ENCODE assay signal across 10 cellular contexts in the genomic region with DNA sequence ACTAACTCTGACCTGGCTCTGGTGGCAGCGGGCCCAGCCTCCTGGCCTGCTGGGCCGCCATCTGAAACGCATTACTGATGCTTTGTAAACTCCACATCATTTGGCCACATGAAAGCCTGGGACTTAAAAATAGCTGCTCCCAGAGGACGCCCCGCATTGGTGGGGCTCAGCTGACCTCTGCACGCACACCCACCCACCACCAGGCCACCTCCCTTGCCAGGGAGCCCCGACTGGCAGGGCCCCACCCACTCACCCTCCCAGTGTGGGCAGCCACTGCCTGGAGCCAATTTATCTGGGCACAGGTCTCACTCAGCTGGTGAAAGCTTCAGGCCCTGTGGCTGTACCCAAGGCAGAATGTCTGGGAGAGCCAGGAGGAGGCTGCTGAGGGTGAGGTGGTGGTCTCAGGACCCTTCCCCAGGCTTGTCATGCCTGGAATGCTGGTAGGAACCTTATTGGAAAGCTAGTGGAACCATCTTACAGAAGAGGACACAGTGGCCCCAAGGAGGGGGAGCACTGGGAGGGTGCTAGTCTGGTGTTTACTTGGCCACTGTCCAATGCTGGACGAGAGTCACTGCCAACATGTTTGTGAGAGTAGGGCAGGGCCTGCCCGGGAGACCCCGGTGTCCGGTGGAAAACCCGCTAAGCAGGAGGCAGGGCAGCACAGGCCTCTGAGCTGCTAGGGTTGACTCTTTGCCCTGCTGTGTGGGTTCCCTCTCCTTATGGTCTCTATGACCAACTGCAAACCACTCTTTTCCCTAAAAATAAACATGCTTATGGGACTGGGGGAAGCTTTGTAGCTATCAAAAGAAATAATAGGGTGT. TPM values are rescaled to one million over a fixed set of nuclear protein-coding genes. Genes with fewer than 3 reads are reported as not detected.
DNase-seq lines count a peak whose midpoint lies in the region; FAIRE-seq and TF ChIP-seq lines count a peak whose summit lies in the region.
"Had no signal": no experiment of that assay in that cellular context is flagged by ENCODE, and none has a peak within 500 bp of the region (broad histone marks: within the 10 kb centered on the region; RNA-seq: fewer than 3 reads in every experiment).

No MANE protein-coding gene starts in this region.

- H3K27ac Mint-ChIP-seq in astrocyte (ENCODE audit: unreplicated experiment) = no peak overlapping the region

- H3K4me1 ChIP-seq in astrocyte (ENCODE audit: insufficient read depth, low read length) (peaks cover 46% of the 10 kb centered on the region), thymus (ENCODE audit: control insufficient read depth, insufficient read depth, low read length) (peaks cover 75% of the 10 kb centered on the region)

- H3K36me3 ChIP-seq in astrocyte (ENCODE audit: insufficient read depth, low read length) (no peaks in the 10 kb centered on the region), thymus (ENCODE audit: control insufficient read depth, insufficient read depth) (peaks cover 97% of the 10 kb centered on the region)

- H3K9ac ChIP-seq in astrocyte (ENCODE audit: low read length) = peak overlapping the region; percentile 78

- FAIRE-seq in astrocyte (lab: Jason Lieb, UNC) = no peak

- H3K27me3 ChIP-seq in astrocyte (ENCODE audit: insufficient read depth, low read length) (no peaks in the 10 kb centered on the region), thymus (ENCODE audit: control insufficient read depth, insufficient read depth) (no peaks in the 10 kb centered on the region)

- TF ChIP-seq CTCF in astrocyte (IDR thresholded peaks at IDR 0.05; ENCODE audit: insufficient read depth, low read depth, low read length) = no peak

- H3K9me3 Mint-ChIP-seq in astrocyte (ENCODE audit: unreplicated experiment) = no peaks in the 10 kb centered on the region

- H2AFZ ChIP-seq in astrocyte (ENCODE audit: low read depth, low read length) = no peak overlapping the region

- H3K9me3 ChIP-seq in astrocyte (ENCODE audit: insufficient read depth, low read depth, low read length) = no peaks in the 10 kb centered on the region
- no peaks in the 10 kb centered on the region for H3K9me3 ChIP-seq in thymus (ENCODE audit: control insufficient read depth)

- H3K27me3 Mint-ChIP-seq in astrocyte (ENCODE audit: low read depth, unreplicated experiment) = peaks cover 6% of the 10 kb centered on the region

- WGBS in thymus = 73% methylated on average over 12 of the region's 12 CpGs

- H3K4me1 Mint-ChIP-seq in astrocyte (ENCODE audit: low read depth, unreplicated experiment) = peaks cover 6% of the 10 kb centered on the region

- peak overlapping the region; percentile 94 for H3K27ac ChIP-seq in astrocyte (ENCODE audit: low read depth, low read length)
- H3K27ac ChIP-seq in thymus (ENCODE audit: low read depth) = peak overlapping the region; percentile 74
- H3K27ac ChIP-seq: C4-2B had no signal

- H3K4me3 Mint-ChIP-seq in astrocyte (ENCODE audit: unreplicated experiment) = no peak overlapping the region

- peak overlapping the region; percentile 66 for H3K4me2 ChIP-seq in astrocyte (ENCODE audit: low read length)

- H3K79me2 ChIP-seq in astrocyte (ENCODE audit: insufficient read depth, low read length) = peaks cover 33% of the 10 kb centered on the region

- no peak overlapping the region for H3K4me3 ChIP-seq in astrocyte (ENCODE audit: insufficient read depth, low read depth, low read length)
- H3K4me3 ChIP-seq in thymus (ENCODE audit: low read length) = peak overlapping the region; percentile 92

- H3K36me3 Mint-ChIP-seq in astrocyte (ENCODE audit: low read depth, unreplicated experiment) = peaks cover 5% of the 10 kb centered on the region

- H4K20me1 ChIP-seq in astrocyte (ENCODE audit: insufficient read depth, low read length) = peaks cover 23% of the 10 kb centered on the region

- DNase-seq in NCI-H2196 treated with DMSO at 0.1 percent for 48 hours (lab: John Stamatoyannopoulos, UW; ENCODE audit: unreplicated experiment) = peak; percentile 17
- DNase-seq in NCI-H2196 (lab: John Stamatoyannopoulos, UW; ENCODE audit: unreplicated experiment) = no peak
- peak; percentile 93 for DNase-seq in astrocyte (ENCODE audit: low read depth)
- peak; percentile 73 for DNase-seq in iris pigment epithelial cell (ENCODE audit: low read depth)
- DNase-seq in GM19238 (ENCODE audit: insufficient read length, low spot score) = no peak
- no peak for DNase-seq in epidermal melanocyte (ENCODE audit: insufficient read length, low spot score)
- no peak for DNase-seq in D341Med (ENCODE audit: low spot score)
- DNase-seq: NCI-H526 treated with DMSO at 0.1 percent for 48 hours had no signal

RNA-seq across cellular contexts. Expression of gene TCF7, which starts 10.9 kb away (rescaled TPM):
- 2.6 TPM in 2 replicates for total RNA-seq in astrocyte
- 247 TPM for polyA plus RNA-seq in thymus

RNA-seq across cellular contexts. Expression of gene SKP1, which starts 51.3 kb away (rescaled TPM):
- total RNA-seq in astrocyte = 375 and 399 TPM in 2 replicates
- 387 TPM for polyA plus RNA-seq in thymus

Comparison
In these comparisons a context has a peak if more than half of its experiments do, and no peak if none do; other contexts are left out.
1. DNase-seq: peak in NCI-H2196 treated with DMSO at 0.1 percent for 48 hours (single experiment), astrocyte (single experiment) and iris pigment epithelial cell (single experiment); none in NCI-H2196 (single experiment), GM19238 (single experiment), epidermal melanocyte (single experiment) and D341Med (single experiment).